8 cellular contexts compared by ENCODE assay signal in genomic region chr19:46717716-46718143, GRCh38. TPM values are rescaled to one million over a fixed set of nuclear protein-coding genes. Genes with fewer than 3 reads are reported as not detected.
DNase-seq lines count a peak whose midpoint lies in the region; ATAC-seq and TF ChIP-seq lines count a peak whose summit lies in the region.

No MANE protein-coding gene starts in this region.

- no peaks in the 10 kb centered on the region for H3K9me3 Mint-ChIP-seq in Caco-2 (ENCODE audit: unreplicated experiment)
- no peaks in the 10 kb centered on the region for H3K9me3 Mint-ChIP-seq in nephron

- DNase-seq in Caco-2 = no peak
- DNase-seq in NB4 (ENCODE audit: low read depth) = peak; percentile 76
- no peak for DNase-seq in coronary artery (ENCODE audit: low spot score)
- DNase-seq in NCI-H524 (lab: John Stamatoyannopoulos, UW) = no peak
- DNase-seq in SHP77 treated with DMSO at 0.1 percent for 48 hours (lab: John Stamatoyannopoulos, UW) = no peak
- DNase-seq in NCI-H1048 (lab: John Stamatoyannopoulos, UW) = no peak

- peaks cover 19% of the 10 kb centered on the region for H3K4me1 Mint-ChIP-seq in Caco-2 (ENCODE audit: low read depth, unreplicated experiment)
- peaks cover 9% of the 10 kb centered on the region for H3K4me1 Mint-ChIP-seq in nephron

- no peak for ATAC-seq in GM19463 (IDR thresholded peaks at IDR 0.05; ENCODE audit: unreplicated experiment)

- H3K4me1 ChIP-seq in Caco-2 = peaks cover 24% of the 10 kb centered on the region

- no peaks in the 10 kb centered on the region for H3K9me3 ChIP-seq in Caco-2

- no peaks in the 10 kb centered on the region for H3K27me3 ChIP-seq in Caco-2 (replicated peaks; ENCODE audit: control insufficient read depth, insufficient read depth, low read length)

- peak overlapping the region; percentile 88 for H3K4me3 ChIP-seq in Caco-2 (ENCODE audit: low read depth, low read length)
- peak overlapping the region; percentile 91 for H3K4me3 ChIP-seq in NB4 (ENCODE audit: low read depth, low read length)
- H3K4me3 ChIP-seq in coronary artery = peak overlapping the region; percentile 95

- POLR2A ChIA-PET in Caco-2 (lab: Charles Lee) = no interaction called here

- no peaks in the 10 kb centered on the region for H3K27me3 Mint-ChIP-seq in Caco-2 (ENCODE audit: insufficient read depth, unreplicated experiment)
- H3K27me3 Mint-ChIP-seq in nephron (ENCODE audit: low read depth) = no peaks in the 10 kb centered on the region

- H3K27ac Mint-ChIP-seq in Caco-2 (ENCODE audit: unreplicated experiment) (peak overlapping the region; percentile 95), nephron (peak overlapping the region; percentile 75 to 85 (median 83))

- intact Hi-C loops in Caco-2 (cut with micrococcal nuclease; ENCODE audit: unreplicated experiment) = no loop called here

- H3K27ac ChIP-seq in coronary artery = peak overlapping the region; percentile 92 to 97

- H3K4me3 Mint-ChIP-seq in Caco-2 (ENCODE audit: unreplicated experiment) (peak overlapping the region; percentile 99), nephron (peak overlapping the region; percentile 97 to 98 (median 98))

- H3K36me3 ChIP-seq in Caco-2 (ENCODE audit: control insufficient read depth, insufficient read depth, low read length) = peaks cover 3% of the 10 kb centered on the region; the same call in 1 of the 2 replicates

- no peak for TF ChIP-seq POLR2A in NB4 (IDR thresholded peaks at IDR 0.05; ENCODE audit: extremely low read depth, insufficient read length)

- BruUV-seq in Caco-2 (replicated peaks; lab: Mats Ljungman, UMichigan) = no TSS peak

- CTCF ChIA-PET in Caco-2 (lab: Charles Lee) = interaction anchor here (1.0 kb wide), 2 partner anchors 14 to 123 kb away, joined by 3 read pairs; no protein-coding TSS in a partner anchor

- peaks cover 63% of the 10 kb centered on the region for H3K36me3 Mint-ChIP-seq in Caco-2 (ENCODE audit: insufficient read depth, unreplicated experiment)
- H3K36me3 Mint-ChIP-seq in nephron (ENCODE audit: low read depth) = peaks cover 12% of the 10 kb centered on the region

- TF ChIP-seq CTCF in Caco-2 (IDR thresholded peaks at IDR 0.05; ENCODE audit: insufficient read depth in 1 of 2, low read depth in 1 of 2, low read length in 1 of 2, severe bottlenecking in 1 of 2, unreplicated experiment in 1 of 2) (no peak), NB4 (IDR thresholded peaks at IDR 0.05; ENCODE audit: low read depth, low read length) (no peak), coronary artery (IDR thresholded peaks at IDR 0.05) (no peak), nephron (IDR thresholded peaks at IDR 0.05; ENCODE audit: unreplicated experiment in 3 of 3) (no peak)

RNA-seq across cellular contexts. Expression of gene PRKD2, which starts 0.8 kb away (rescaled TPM):
- total RNA-seq in Caco-2 (2022) = 45.4 and 48.4 TPM in 2 replicates

RNA-seq across cellular contexts. Expression of gene FKRP, which starts 28.1 kb away (rescaled TPM):
- total RNA-seq in Caco-2 (2022) = 30.6 and 33.1 TPM in 2 replicates

RNA-seq across cellular contexts. Expression of gene STRN4, which starts 28.5 kb away (rescaled TPM):
- total RNA-seq in Caco-2 (2022) = 151 and 162 TPM in 2 replicates

RNA-seq across cellular contexts. Expression of gene DACT3, which starts 56.7 kb away (rescaled TPM):
- 0.39 and 0.75 TPM in 2 replicates for total RNA-seq in Caco-2 (2022)
